8 cellular contexts compared by ENCODE assay signal in genomic region chr12:109899783-109900751, GRCh38. TPM values are rescaled to one million over a fixed set of nuclear protein-coding genes. Genes with fewer than 3 reads are reported as not detected.
DNase-seq lines count a peak whose midpoint lies in the region; ATAC-seq and TF ChIP-seq lines count a peak whose summit lies in the region.

Gene TCHP (plus strand): TSS chr12:109900274. CDS start chr12:109903027, 2,753 bp downstream.

- H3K27ac ChIP-seq in KOPT-K1 (ENCODE audit: low read depth, low read length, poor library complexity, severe bottlenecking) (peak within 1 kb of the TSS; percentile 76), fibroblast of lung (ENCODE audit: insufficient read depth, low read length) (peak within 1 kb of the TSS; percentile 87)
- peak within 1 kb of the TSS; percentile 74 for H3K27ac ChIP-seq in naive thymus-derived CD4-positive, alpha-beta T cell (ENCODE audit: low read depth, low read length)

- H2AFZ ChIP-seq in fibroblast of lung (ENCODE audit: low read length), result peak within 1 kb of the TSS; percentile 100

- no peaks in the 10 kb centered on the region for H3K27me3 ChIP-seq in fibroblast of lung (ENCODE audit: control insufficient read depth, insufficient read depth, low read length)
- H3K27me3 ChIP-seq in naive thymus-derived CD4-positive, alpha-beta T cell (ENCODE audit: control insufficient read depth in 2 of 2, insufficient read depth in 2 of 2, low read length in 2 of 2), result no peaks in the 10 kb centered on the region

- H3K4me1 ChIP-seq in fibroblast of lung (ENCODE audit: control insufficient read depth, extremely low read depth, insufficient read depth, low read length), result no peaks in the 10 kb centered on the region
- peaks cover 15 to 17% of the 10 kb centered on the region in 2 donors for H3K4me1 ChIP-seq in naive thymus-derived CD4-positive, alpha-beta T cell (ENCODE audit: control insufficient read depth in 2 of 2, insufficient read depth in 2 of 2, low read length in 2 of 2)

- H3K9me3 ChIP-seq in KOPT-K1 (ENCODE audit: insufficient read depth, low read length, poor library complexity, severe bottlenecking) (no peaks in the 10 kb centered on the region), fibroblast of lung (ENCODE audit: control insufficient read depth, insufficient read depth, low read depth, low read length) (no peaks in the 10 kb centered on the region)
- no peaks in the 10 kb centered on the region for H3K9me3 ChIP-seq in naive thymus-derived CD4-positive, alpha-beta T cell (ENCODE audit: control insufficient read depth in 2 of 3, low read length in 3 of 3)

- H3K4me3 Mint-ChIP-seq in Calu3 (ENCODE audit: low read depth, unreplicated experiment), result peak within 1 kb of the TSS; percentile 96
- H3K4me3 Mint-ChIP-seq in activated T-helper 1 cell treated with anti-CD3 and anti-CD28 coated beads, Interleukin-12 subunit alpha, Interleukin-12 subunit beta, Interleukin-2, Interleukin-4 antibody, amounts not matched to agents 30 ng/mL and 10 ng/mL and 1 ng/mL, durations not matched to agents 14 hours and 24 hours and 36 hours, result peak within 1 kb of the TSS; percentile 95
- H3K4me3 Mint-ChIP-seq in naive thymus-derived CD4-positive, alpha-beta T cell, result peak within 1 kb of the TSS; percentile 88 to 98 (median 93)
- peak within 1 kb of the TSS; percentile 87 to 92 for H3K4me3 Mint-ChIP-seq in stimulated activated naive B cell treated with anti-CD40 and anti-IgM and Interleukin-4, amounts not matched to agents 10 μg/mL and 1 μg/mL and 100 μg/mL, for 72 hours

- peak; percentile 54 for ATAC-seq in GM21526 (IDR thresholded peaks at IDR 0.05; ENCODE audit: low FRiP score, unreplicated experiment)
- ATAC-seq in naive thymus-derived CD4-positive, alpha-beta T cell, result peak; percentile 97
- peak; percentile 90 to 91 for ATAC-seq in stimulated activated naive B cell treated with anti-CD40 and anti-IgM and Interleukin-4, amounts not matched to agents 10 μg/mL and 1 μg/mL and 100 μg/mL, for 72 hours (replicated peaks)

- H3K36me3 ChIP-seq in KOPT-K1 (ENCODE audit: insufficient read depth, low read length) (peaks cover 31% of the 10 kb centered on the region), fibroblast of lung (ENCODE audit: control insufficient read depth, insufficient read depth, low read length) (peaks cover 10% of the 10 kb centered on the region)
- H3K36me3 ChIP-seq in naive thymus-derived CD4-positive, alpha-beta T cell (ENCODE audit: control insufficient read depth in 2 of 3, insufficient read depth in 3 of 3, low read length in 3 of 3), result peaks cover 5 to 23% (median 9%) of the 10 kb centered on the region in 3 experiments

- H3K79me2 ChIP-seq in fibroblast of lung (ENCODE audit: control insufficient read depth, insufficient read depth, low read length), result peaks cover 20% of the 10 kb centered on the region

- H3K27me3 Mint-ChIP-seq in Calu3 (ENCODE audit: unreplicated experiment), result no peaks in the 10 kb centered on the region
- H3K27me3 Mint-ChIP-seq in activated T-helper 1 cell treated with anti-CD3 and anti-CD28 coated beads, Interleukin-12 subunit alpha, Interleukin-12 subunit beta, Interleukin-2, Interleukin-4 antibody, amounts not matched to agents 30 ng/mL and 10 ng/mL and 1 ng/mL, durations not matched to agents 14 hours and 24 hours and 36 hours (ENCODE audit: insufficient read depth), result no peaks in the 10 kb centered on the region
- no peaks in the 10 kb centered on the region for H3K27me3 Mint-ChIP-seq in naive thymus-derived CD4-positive, alpha-beta T cell
- H3K27me3 Mint-ChIP-seq in stimulated activated naive B cell treated with anti-CD40 and anti-IgM and Interleukin-4, amounts not matched to agents 10 μg/mL and 1 μg/mL and 100 μg/mL, for 72 hours, result no peaks in the 10 kb centered on the region

- peak within 1 kb of the TSS; percentile 85 for H3K27ac Mint-ChIP-seq in Calu3 (ENCODE audit: unreplicated experiment)
- H3K27ac Mint-ChIP-seq in activated T-helper 1 cell treated with anti-CD3 and anti-CD28 coated beads, Interleukin-12 subunit alpha, Interleukin-12 subunit beta, Interleukin-2, Interleukin-4 antibody, amounts not matched to agents 30 ng/mL and 10 ng/mL and 1 ng/mL, durations not matched to agents 14 hours and 24 hours and 36 hours, result peak within 1 kb of the TSS; percentile 94
- H3K27ac Mint-ChIP-seq in naive thymus-derived CD4-positive, alpha-beta T cell, result peak within 1 kb of the TSS; percentile 88 to 99 (median 93)
- H3K27ac Mint-ChIP-seq in stimulated activated naive B cell treated with anti-CD40 and anti-IgM and Interleukin-4, amounts not matched to agents 10 μg/mL and 1 μg/mL and 100 μg/mL, for 72 hours, result peak within 1 kb of the TSS; percentile 98

- H3K9me3 Mint-ChIP-seq in Calu3 (ENCODE audit: low read depth, unreplicated experiment), result no peaks in the 10 kb centered on the region
- no peaks in the 10 kb centered on the region for H3K9me3 Mint-ChIP-seq in activated T-helper 1 cell treated with anti-CD3 and anti-CD28 coated beads, Interleukin-12 subunit alpha, Interleukin-12 subunit beta, Interleukin-2, Interleukin-4 antibody, amounts not matched to agents 30 ng/mL and 10 ng/mL and 1 ng/mL, durations not matched to agents 14 hours and 24 hours and 36 hours
- H3K9me3 Mint-ChIP-seq in naive thymus-derived CD4-positive, alpha-beta T cell, result peaks cover 0 to 1% (median 0%) of the 10 kb centered on the region in 11 donors
- H3K9me3 Mint-ChIP-seq in stimulated activated naive B cell treated with anti-CD40 and anti-IgM and Interleukin-4, amounts not matched to agents 10 μg/mL and 1 μg/mL and 100 μg/mL, for 72 hours, result no peaks in the 10 kb centered on the region

- intact Hi-C loops in Calu3 (cut with micrococcal nuclease; ENCODE audit: unreplicated experiment), result no loop called here
- intact Hi-C loops in activated T-helper 1 cell treated with anti-CD3 and anti-CD28 coated beads, Interleukin-12 subunit alpha, Interleukin-12 subunit beta, Interleukin-2, Interleukin-4 antibody, amounts not matched to agents 30 ng/mL and 10 ng/mL and 1 ng/mL, durations not matched to agents 14 hours and 24 hours and 36 hours (cut with micrococcal nuclease), result loop anchor here (1.0 to 2.0 kb wide), 3 partner anchors 12 to 47 kb away; partner anchors contain the start of gene GLTP
- intact Hi-C loops in naive thymus-derived CD4-positive, alpha-beta T cell (cut with micrococcal nuclease), result loop anchor here (1.0 to 5.0 kb wide), 7 partner anchors 19 to 327 kb away; partner anchors contain the start of genes ANKRD13A (in 2 of the 2), GLTP (in 2 of the 2), C12orf76 (in 1 of the 2) and GIT2 (in 1 of the 2)

- TF ChIP-seq CTCF in Calu3 (IDR thresholded peaks at IDR 0.05; ENCODE audit: unreplicated experiment), result no peak
- TF ChIP-seq CTCF in fibroblast of lung (conservative IDR thresholded peaks at IDR 0.05 in 1 of 2, IDR thresholded peaks at IDR 0.05 in 1 of 2; ENCODE audit: low read depth in 1 of 2, low read length in 2 of 2), result peak; percentile 24 to 40

- peak within 1 kb of the TSS; percentile 90 for H3K9ac ChIP-seq in fibroblast of lung (ENCODE audit: insufficient read depth, low read length)

- H3K36me3 Mint-ChIP-seq in Calu3 (ENCODE audit: insufficient read depth, unreplicated experiment), result peaks cover 46% of the 10 kb centered on the region
- H3K36me3 Mint-ChIP-seq in activated T-helper 1 cell treated with anti-CD3 and anti-CD28 coated beads, Interleukin-12 subunit alpha, Interleukin-12 subunit beta, Interleukin-2, Interleukin-4 antibody, amounts not matched to agents 30 ng/mL and 10 ng/mL and 1 ng/mL, durations not matched to agents 14 hours and 24 hours and 36 hours (ENCODE audit: low read depth), result peaks cover 18% of the 10 kb centered on the region
- peaks cover 9 to 16% (median 9%) of the 10 kb centered on the region in 5 donors for H3K36me3 Mint-ChIP-seq in naive thymus-derived CD4-positive, alpha-beta T cell
- peaks cover 15 to 16% of the 10 kb centered on the region in 2 donors for H3K36me3 Mint-ChIP-seq in stimulated activated naive B cell treated with anti-CD40 and anti-IgM and Interleukin-4, amounts not matched to agents 10 μg/mL and 1 μg/mL and 100 μg/mL, for 72 hours

- H3K4me2 ChIP-seq in fibroblast of lung (ENCODE audit: extremely low read depth, insufficient read depth, low read length), result peak within 1 kb of the TSS; percentile 97

- POLR2A ChIA-PET in naive thymus-derived CD4-positive, alpha-beta T cell (lab: Charles Lee), result interaction anchor here (0.5 to 2.3 kb wide), 5 partner anchors 12 to 99 kb away, joined by 3 to 11 read pairs (median 5); partner anchors contain the start of genes ANKRD13A and GLTP

- TSS peak; percentile 64 for BruUV-seq in Calu3 (replicated peaks; lab: Mats Ljungman, UMichigan)

- H4K20me1 ChIP-seq in fibroblast of lung (ENCODE audit: control insufficient read depth, extremely low read depth, insufficient read depth, low read length), result no peaks in the 10 kb centered on the region

- peak within 1 kb of the TSS; percentile 79 to 93 (median 88) for H3K4me3 ChIP-seq in fibroblast of lung (replicated peaks in 1 of 4; ENCODE audit: control extremely low read depth in 1 of 4, insufficient read depth in 1 of 4, low read depth in 3 of 4, low read length in 4 of 4)
- H3K4me3 ChIP-seq in naive thymus-derived CD4-positive, alpha-beta T cell (ENCODE audit: low read length), result peak within 1 kb of the TSS; percentile 90

- peaks cover 23% of the 10 kb centered on the region for H3K4me1 Mint-ChIP-seq in Calu3 (ENCODE audit: low read depth, unreplicated experiment)
- H3K4me1 Mint-ChIP-seq in activated T-helper 1 cell treated with anti-CD3 and anti-CD28 coated beads, Interleukin-12 subunit alpha, Interleukin-12 subunit beta, Interleukin-2, Interleukin-4 antibody, amounts not matched to agents 30 ng/mL and 10 ng/mL and 1 ng/mL, durations not matched to agents 14 hours and 24 hours and 36 hours (ENCODE audit: low read depth), result peaks cover 19% of the 10 kb centered on the region
- peaks cover 17 to 33% (median 22%) of the 10 kb centered on the region in 7 donors for H3K4me1 Mint-ChIP-seq in naive thymus-derived CD4-positive, alpha-beta T cell
- peaks cover 14 to 26% of the 10 kb centered on the region in 2 donors for H3K4me1 Mint-ChIP-seq in stimulated activated naive B cell treated with anti-CD40 and anti-IgM and Interleukin-4, amounts not matched to agents 10 μg/mL and 1 μg/mL and 100 μg/mL, for 72 hours

- CTCF ChIA-PET in Calu3 (lab: Charles Lee), result interaction anchor here (1.9 kb wide), 1 partner anchor 46 kb away, joined by 5 read pairs; no protein-coding TSS in a partner anchor
- CTCF ChIA-PET in naive thymus-derived CD4-positive, alpha-beta T cell (lab: Charles Lee), result interaction anchor here (0.8 to 1.5 kb wide), 3 partner anchors 10 to 47 kb away, joined by 3 to 5 read pairs (median 3); no protein-coding TSS in a partner anchor

- peak; percentile 84 for DNase-seq in Calu3
- DNase-seq in RPMI7951 (ENCODE audit: low read depth), result peak; percentile 82
- peak; percentile 69 for DNase-seq in activated T-helper 1 cell treated with anti-CD3 and anti-CD28 coated beads, Interleukin-12 subunit alpha, Interleukin-12 subunit beta, Interleukin-2, Interleukin-4 antibody, amounts not matched to agents 30 ng/mL and 10 ng/mL and 1 ng/mL, durations not matched to agents 14 hours and 24 hours and 36 hours (ENCODE audit: low spot score)
- peak; percentile 88 to 90 for DNase-seq in fibroblast of lung (ENCODE audit: low read depth in 2 of 2)
- peak; percentile 58 to 79 (median 75) for DNase-seq in naive thymus-derived CD4-positive, alpha-beta T cell
- peak; percentile 71 for DNase-seq in stimulated activated naive B cell treated with anti-CD40 and anti-IgM and Interleukin-4, amounts not matched to agents 10 μg/mL and 1 μg/mL and 100 μg/mL, for 72 hours

RNA-seq across cellular contexts. Expression of gene TCHP, which starts in this region (rescaled TPM):
- total RNA-seq in Calu3 (2022), result 28.0 and 28.8 TPM in 2 replicates
- total RNA-seq in RPMI7951 (2014; rRNA removed; shearing (Covaris generic)), result 9.4 and 10.2 TPM in 2 replicates
- total RNA-seq in activated T-helper 1 cell treated with anti-CD3 and anti-CD28 coated beads, Interleukin-12 subunit alpha, Interleukin-12 subunit beta, Interleukin-2, Interleukin-4 antibody, amounts not matched to agents 30 ng/mL and 10 ng/mL and 1 ng/mL, durations not matched to agents 14 hours and 24 hours and 36 hours, result 30.4 and 31.1 TPM in 2 replicates
- 9.2 and 9.4 TPM in 2 replicates for total RNA-seq in fibroblast of lung
- 10.3 and 14.0 TPM in 2 replicates for polyA plus RNA-seq in fibroblast of lung
- 14.8 and 17.6 TPM in 2 replicates for polyA plus RNA-seq in fibroblast of lung (2012)
- polyA minus RNA-seq in fibroblast of lung (ENCODE audit: low replicate concordance), result 2.2 and 6.0 TPM in 2 replicates
- total RNA-seq in naive thymus-derived CD4-positive, alpha-beta T cell, result 10 to 100 TPM; 21.7 to 40.0 (median 31.8) TPM
- 10 to 100 TPM; 10.1 to 15.5 TPM for polyA plus RNA-seq in naive thymus-derived CD4-positive, alpha-beta T cell

Comparison
In these comparisons a context has a peak if more than half of its experiments do, and no peak if none do; other contexts are left out.
1. Peak in every context shown above with its lines: DNase-seq, ATAC-seq, H3K4me3 ChIP-seq and H3K27ac ChIP-seq.